ENCODE assay signal across 8 cellular contexts in the genomic region with DNA sequence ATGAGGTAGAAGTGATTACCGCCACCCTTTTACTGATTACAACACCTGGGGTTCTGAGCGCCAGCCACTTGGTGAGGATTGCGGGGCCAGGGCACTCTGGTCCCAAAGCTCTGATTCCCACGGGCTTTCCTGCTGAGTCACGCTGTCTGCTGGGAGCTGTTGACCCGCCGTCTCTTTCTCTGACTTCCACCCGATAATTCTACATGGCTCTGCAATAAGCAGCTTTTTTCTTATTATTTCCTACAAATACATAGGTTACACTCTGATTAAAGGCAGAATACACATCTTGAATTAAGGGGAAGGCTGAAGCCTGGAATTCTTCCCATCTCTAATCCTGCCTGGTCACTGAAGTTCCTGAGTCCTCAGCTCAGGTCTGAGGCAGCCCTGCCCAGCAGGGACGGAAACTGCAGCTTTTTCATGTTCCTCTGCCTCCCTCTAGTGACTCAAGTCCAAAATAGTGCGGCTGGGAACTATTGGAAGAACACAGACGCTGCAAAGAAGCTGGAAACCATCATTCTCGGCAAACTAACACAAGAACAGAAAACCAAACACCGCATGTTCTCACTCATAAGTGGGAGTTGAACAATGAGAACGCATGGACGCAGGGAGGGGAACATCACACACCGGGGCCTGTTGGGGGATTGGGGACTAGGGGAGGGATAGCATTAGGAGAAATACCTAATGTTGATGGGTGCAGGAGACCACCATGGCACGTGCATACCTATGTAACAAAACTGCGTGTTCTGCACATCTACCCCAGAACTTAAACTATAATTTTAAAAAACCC.
DNase-seq lines count a peak whose midpoint lies in the region; ATAC-seq and TF ChIP-seq lines count a peak whose summit lies in the region.

No MANE protein-coding gene starts in this region.

- H3K27me3 Mint-ChIP-seq in effector memory CD8-positive, alpha-beta T cell, result no peaks in the 10 kb centered on the region

- H3K27me3 ChIP-seq in lung (ENCODE audit: control insufficient read depth, insufficient read depth), result no peaks in the 10 kb centered on the region

- DNase-seq in AG09319 (ENCODE audit: extremely low read depth, low read depth) (peak; percentile 80), NCI-H510A treated with DMSO at 0.1 percent for 48 hours (lab: John Stamatoyannopoulos, UW) (peak; percentile 40), lung (ENCODE audit: low spot score) (peak; percentile 79)
- DNase-seq in activated CD4-positive, alpha-beta T cell treated with anti-CD3 and anti-CD28 coated beads, Interleukin-2, amount 50 U/mL, for 1 hour, result peak; percentile 43
- DNase-seq in effector memory CD8-positive, alpha-beta T cell, result peak; percentile 41 to 60 (median 52)
- DNase-seq in stimulated activated CD8-positive, alpha-beta memory T cell treated with anti-CD3 and anti-CD28 coated beads, Interleukin-15, amount 100 ng/mL, for 1 hour (ENCODE audit: low read depth), result peak; percentile 25

- peaks cover 5% of the 10 kb centered on the region for H3K36me3 Mint-ChIP-seq in effector memory CD8-positive, alpha-beta T cell (ENCODE audit: insufficient read depth)

- H3K36me3 ChIP-seq in lung (ENCODE audit: control insufficient read depth in 2 of 2, insufficient read depth in 2 of 2, low read length in 2 of 2), result no peaks in the 10 kb centered on the region

- peak overlapping the region in 1 of 2 donors; percentile 53 for H3K4me3 Mint-ChIP-seq in effector memory CD8-positive, alpha-beta T cell

- H3K27ac ChIP-seq in lung (ENCODE audit: low read depth in 1 of 2, low read length in 1 of 2), result peak overlapping the region in 1 of 2 donors; percentile 10

- no peaks in the 10 kb centered on the region for H3K9me3 ChIP-seq in lung (ENCODE audit: control insufficient read depth in 2 of 2, insufficient read depth in 1 of 2, low read length in 1 of 2)

- 10 to 12% methylated on average over 18 of the region's 18 CpGs for WGBS in lung, 2 donors

- H3K4me3 ChIP-seq in lung, result no peak overlapping the region

- H3K9me3 Mint-ChIP-seq in effector memory CD8-positive, alpha-beta T cell, result no peaks in the 10 kb centered on the region

- H3K27ac Mint-ChIP-seq in effector memory CD8-positive, alpha-beta T cell, result peak overlapping the region in 1 of 2 donors; percentile 47

- ATAC-seq in GM18867 (IDR thresholded peaks at IDR 0.05; ENCODE audit: unreplicated experiment) (peak; percentile 88), HG03378 (IDR thresholded peaks at IDR 0.05; ENCODE audit: unreplicated experiment) (peak; percentile 77), lung (ENCODE audit: insufficient read depth, low FRiP score) (peak; percentile 95)
- peak; percentile 94 for ATAC-seq in effector memory CD8-positive, alpha-beta T cell (replicated peaks)

- TF ChIP-seq CTCF in AG09319 (IDR thresholded peaks at IDR 0.05; ENCODE audit: low read depth, low read length) (peak; percentile 74), lung (IDR thresholded peaks at IDR 0.05; ENCODE audit: control extremely low read depth, extremely low read depth) (peak; percentile 88)

- peaks cover 0 to 5% of the 10 kb centered on the region in 2 donors for H3K4me1 ChIP-seq in lung (ENCODE audit: control insufficient read depth in 2 of 2, insufficient read depth in 2 of 2, low read length in 2 of 2)

- H3K4me1 Mint-ChIP-seq in effector memory CD8-positive, alpha-beta T cell (ENCODE audit: low read depth in 2 of 2), result peaks cover 9 to 12% of the 10 kb centered on the region in 2 donors

Comparison
In these comparisons a context has a peak if more than half of its experiments do, and no peak if none do; other contexts are left out.
1. DNase-seq: peak in every context shown above with its lines; median percentile 80 in AG09319; 79 in lung; 52 in effector memory CD8-positive, alpha-beta T cell; 43 in activated CD4-positive, alpha-beta T cell treated with anti-CD3 and anti-CD28 coated beads, Interleukin-2, amount 50 U/mL, for 1 hour; 40 in NCI-H510A treated with DMSO at 0.1 percent for 48 hours; 25 in stimulated activated CD8-positive, alpha-beta memory T cell treated with anti-CD3 and anti-CD28 coated beads, Interleukin-15, amount 100 ng/mL, for 1 hour.